Comparison of ENCODE assay signal across 8 cellular contexts in genomic region chr9:130770679-130771442, GRCh38.
DNase-seq lines count a peak whose midpoint lies in the region; ATAC-seq and TF ChIP-seq lines count a peak whose summit lies in the region.

No MANE protein-coding gene starts in this region.

- H3K27ac Mint-ChIP-seq in WTC11 (no peak overlapping the region), glutamatergic neuron (ENCODE audit: unreplicated experiment) (no peak overlapping the region)

- ATAC-seq in WTC11 (peak; percentile 85), GM21825 (IDR thresholded peaks at IDR 0.05; ENCODE audit: unreplicated experiment) (no peak), GM21447 (IDR thresholded peaks at IDR 0.05; ENCODE audit: unreplicated experiment) (no peak)

- no peak overlapping the region for H3K4me3 Mint-ChIP-seq in WTC11
- no peak overlapping the region for H3K4me3 Mint-ChIP-seq in glutamatergic neuron (ENCODE audit: unreplicated experiment)

- POLR2A ChIA-PET in WTC11 (lab: Charles Lee), result interaction anchor here (0.7 kb wide), 1 partner anchor 54 kb away, joined by 5 read pairs; no protein-coding TSS in a partner anchor

- H3K27me3 Mint-ChIP-seq in WTC11 (ENCODE audit: low read depth) (no peaks in the 10 kb centered on the region), glutamatergic neuron (ENCODE audit: unreplicated experiment) (no peaks in the 10 kb centered on the region)

- in situ Hi-C loops in GM13976 (cut with MboI; ENCODE audit: low sequenced_read_pairs, unreplicated experiment), result loop anchor here (10.0 kb wide), 1 partner anchor 94 kb away; no protein-coding TSS in a partner anchor

- peaks cover 44% of the 10 kb centered on the region for H3K4me1 Mint-ChIP-seq in WTC11
- H3K4me1 Mint-ChIP-seq in glutamatergic neuron (ENCODE audit: low read depth, unreplicated experiment), result peaks cover 30% of the 10 kb centered on the region

- DNase-seq in Ammon's horn (ENCODE audit: low spot score) (peak; percentile 73), GM13976 (ENCODE audit: low spot score) (peak; percentile 65), NCI-H2196 treated with DMSO at 0.1 percent for 48 hours (lab: John Stamatoyannopoulos, UW; ENCODE audit: unreplicated experiment) (peak; percentile 34), WTC11 (ENCODE audit: low spot score) (no peak), glutamatergic neuron (no peak), retina (peak; percentile 34)

- TF ChIP-seq CTCF in GM13976 (IDR thresholded peaks at IDR 0.05; ENCODE audit: borderline replicate concordance, control extremely low read depth, extremely low read depth, insufficient read depth, missing control alignments) (peak; percentile 41), WTC11 (IDR thresholded peaks at IDR 0.05) (no peak; the same call in 1 of the 2 replicates), glutamatergic neuron (IDR thresholded peaks at IDR 0.05; ENCODE audit: partially characterized antibody, unreplicated experiment) (peak; percentile 69)

- H3K36me3 Mint-ChIP-seq in WTC11 (peaks cover 7% of the 10 kb centered on the region), glutamatergic neuron (ENCODE audit: unreplicated experiment) (peaks cover 8% of the 10 kb centered on the region)

- H3K9me3 Mint-ChIP-seq in WTC11, result peaks cover 10% of the 10 kb centered on the region
- peaks cover 6% of the 10 kb centered on the region for H3K9me3 Mint-ChIP-seq in glutamatergic neuron (ENCODE audit: unreplicated experiment)

- CTCF ChIA-PET in WTC11 (lab: Charles Lee), result interaction anchor here (0.6 to 1.8 kb wide), 8 partner anchors 15 to 227 kb away, joined by 3 to 24 read pairs (median 4); no protein-coding TSS in a partner anchor

TF ChIP-seq in WTC11, 78 proteins besides CTCF, POLR2A, EP300 and RAD21:
- TF ChIP-seq FOXK1 (CRISPR knock-in tag; IDR thresholded peaks at IDR 0.05) (no peak), GRHL2 (CRISPR knock-in tag; IDR thresholded peaks at IDR 0.05; ENCODE audit: insufficient replicate concordance, severe bottlenecking) (no peak), FOXJ3 (CRISPR knock-in tag; IDR thresholded peaks at IDR 0.05; ENCODE audit: borderline replicate concordance) (no peak), CREM (CRISPR knock-in tag; IDR thresholded peaks at IDR 0.05) (no peak), PRRX2 (CRISPR knock-in tag; IDR thresholded peaks at IDR 0.05) (no peak), ZNF232 (CRISPR knock-in tag; IDR thresholded peaks at IDR 0.05) (no peak), CBFB (CRISPR knock-in tag; IDR thresholded peaks at IDR 0.05; ENCODE audit: low read depth) (no peak), NR3C1 (CRISPR knock-in tag; conservative IDR thresholded peaks at IDR 0.05; ENCODE audit: low read depth) (no peak), JUN (CRISPR knock-in tag; IDR thresholded peaks at IDR 0.05) (no peak), ZBTB43 (CRISPR knock-in tag; IDR thresholded peaks at IDR 0.05) (no peak), ZNF416 (CRISPR knock-in tag; IDR thresholded peaks at IDR 0.05) (no peak), ATF3 (CRISPR knock-in tag; conservative IDR thresholded peaks at IDR 0.05) (no peak), IRF2 (CRISPR knock-in tag; IDR thresholded peaks at IDR 0.05; ENCODE audit: borderline replicate concordance, low read depth) (no peak), USF1 (CRISPR knock-in tag; IDR thresholded peaks at IDR 0.05) (no peak), SP1 (CRISPR knock-in tag; conservative IDR thresholded peaks at IDR 0.05) (no peak), NFE2L1 (CRISPR knock-in tag; IDR thresholded peaks at IDR 0.05) (no peak), ZNF138 (CRISPR knock-in tag; conservative IDR thresholded peaks at IDR 0.05) (no peak), HMGA2 (CRISPR knock-in tag; IDR thresholded peaks at IDR 0.05) (no peak)

Comparison
In these comparisons a context has a peak if more than half of its experiments do, and no peak if none do; other contexts are left out.
1. DNase-seq: peak in Ammon's horn (single experiment), GM13976 (single experiment), NCI-H2196 treated with DMSO at 0.1 percent for 48 hours (single experiment) and retina (single experiment); none in WTC11 (single experiment) and glutamatergic neuron (single experiment).